8 cellular contexts compared by ENCODE assay signal in genomic region chr1:45009956-45010854, GRCh38. TPM values are rescaled to one million over a fixed set of nuclear protein-coding genes. Genes with fewer than 3 reads are reported as not detected.
DNase-seq lines count a peak whose midpoint lies in the region; TF ChIP-seq lines count a peak whose summit lies in the region.

No MANE protein-coding gene starts in this region.

- H2BK15ac ChIP-seq in mesenchymal stem cell (ENCODE audit: low read depth, poor library complexity, severe bottlenecking): no peak overlapping the region

- H2BK5ac ChIP-seq in mesenchymal stem cell (ENCODE audit: low read depth, low read length, poor library complexity, severe bottlenecking): no peak overlapping the region

- H3K14ac ChIP-seq in mesenchymal stem cell (ENCODE audit: low read length in 2 of 2): peak overlapping the region in 1 of 2 experiments; percentile 9

- peak overlapping the region in 1 of 2 experiments; percentile 46 for H3K23ac ChIP-seq in mesenchymal stem cell (ENCODE audit: low read length in 2 of 2)

- H3K4me3 ChIP-seq in HAP-1: peak overlapping the region; percentile 56
- H3K4me3 ChIP-seq in SJSA1: peak overlapping the region; percentile 93
- H3K4me3 ChIP-seq in coronary artery: peak overlapping the region; percentile 99
- H3K4me3 ChIP-seq in mesenchymal stem cell (ENCODE audit: insufficient read depth in 1 of 2, low read depth in 1 of 2, low read length in 2 of 2): peak overlapping the region; percentile 90 to 93
- H3K4me3 ChIP-seq in transverse colon: peak overlapping the region; percentile 79 to 94 (median 86)

- H3K36me3 ChIP-seq in HAP-1 (replicated peaks) (peaks cover 30% of the 10 kb centered on the region), SJSA1 (peaks cover 77% of the 10 kb centered on the region), mesenchymal stem cell (ENCODE audit: control insufficient read depth in 1 of 2, insufficient read depth in 2 of 2, low read depth in 1 of 2, low read length in 2 of 2) (peaks cover 61 to 62% of the 10 kb centered on the region in 2 experiments), transverse colon (peaks cover 0 to 37% (median 17%) of the 10 kb centered on the region in 4 donors)

- no peak overlapping the region for H3K27ac ChIP-seq in SJSA1
- peak overlapping the region; percentile 25 to 90 for H3K27ac ChIP-seq in coronary artery
- no peak overlapping the region for H3K27ac ChIP-seq in mesenchymal stem cell (ENCODE audit: low read length, poor library complexity, severe bottlenecking)
- H3K27ac ChIP-seq in transverse colon: peak overlapping the region; percentile 88 to 93 (median 91)

- intact Hi-C loops in transverse colon (cut with DNase I; ENCODE audit: low total_unique reads): no loop called here

- H3K4me1 ChIP-seq in HAP-1 (peaks cover 11% of the 10 kb centered on the region), SJSA1 (replicated peaks) (peaks cover 27% of the 10 kb centered on the region), mesenchymal stem cell (ENCODE audit: control insufficient read depth, insufficient read depth, low read depth, low read length) (peaks cover 28% of the 10 kb centered on the region), transverse colon (peaks cover 18 to 39% (median 34%) of the 10 kb centered on the region in 4 donors)

- H2BK120ac ChIP-seq in mesenchymal stem cell (ENCODE audit: low read depth, low read length): no peak overlapping the region

- no peak overlapping the region for H2AK5ac ChIP-seq in mesenchymal stem cell (ENCODE audit: low read length, severe bottlenecking)

- no peak for TF ChIP-seq POLR2A in transverse colon (IDR thresholded peaks at IDR 0.05)

- H4K8ac ChIP-seq in mesenchymal stem cell (ENCODE audit: low read length): no peak overlapping the region

- H3K79me1 ChIP-seq in mesenchymal stem cell (replicated peaks; ENCODE audit: low read length, poor library complexity, severe bottlenecking): peaks cover 41% of the 10 kb centered on the region

- H3K4me2 ChIP-seq in mesenchymal stem cell (ENCODE audit: low read length, poor library complexity, severe bottlenecking): peak overlapping the region; percentile 66

- TF ChIP-seq CTCF in coronary artery (IDR thresholded peaks at IDR 0.05) (no peak), transverse colon (IDR thresholded peaks at IDR 0.05) (no peak)

- WGBS in mesenchymal stem cell: 29% methylated on average over 41 of the region's 41 CpGs
- WGBS in transverse colon (ENCODE audit: low coverage in 1 of 2), 2 donors: 31% methylated on average over 26 of the region's 41 CpGs; no CpG with 5 or more reads in 1 of the 2 donors

- H3K9me3 ChIP-seq in HAP-1: no peaks in the 10 kb centered on the region
- no peaks in the 10 kb centered on the region for H3K9me3 ChIP-seq in SJSA1 (replicated peaks)
- H3K9me3 ChIP-seq in mesenchymal stem cell (ENCODE audit: control insufficient read depth, low read length): no peaks in the 10 kb centered on the region
- H3K9me3 ChIP-seq in transverse colon: no peaks in the 10 kb centered on the region

- no peaks in the 10 kb centered on the region for H3K27me3 ChIP-seq in HAP-1 (ENCODE audit: low read depth)
- H3K27me3 ChIP-seq in SJSA1 (replicated peaks): no peaks in the 10 kb centered on the region
- H3K27me3 ChIP-seq in mesenchymal stem cell (ENCODE audit: control insufficient read depth in 1 of 2, insufficient read depth in 1 of 2, low read length in 2 of 2): no peaks in the 10 kb centered on the region
- H3K27me3 ChIP-seq in transverse colon: no peaks in the 10 kb centered on the region

- H4K91ac ChIP-seq in mesenchymal stem cell (ENCODE audit: low read length): peak overlapping the region; percentile 3

- peak overlapping the region; percentile 98 for H3K9ac ChIP-seq in mesenchymal stem cell (ENCODE audit: low read length)

- DNase-seq in AG08396 (ENCODE audit: low spot score): peak; percentile 38
- DNase-seq in HAP-1 (ENCODE audit: low spot score in 2 of 2): peak; percentile 7 to 37
- DNase-seq in SJSA1 (ENCODE audit: low read depth in 1 of 2, low spot score in 2 of 2): no peak
- DNase-seq in coronary artery (ENCODE audit: low spot score): no peak
- no peak for DNase-seq in mesenchymal stem cell
- peak; percentile 82 for DNase-seq in transverse colon
- DNase-seq in activated gamma-delta T cell (lab: John Stamatoyannopoulos, UW): no peak
- DNase-seq in HK-2 (ENCODE audit: unreplicated experiment): no peak

- in situ Hi-C loops in HAP-1 (cut with MboI; ENCODE audit: low sequenced_read_pairs): loop anchor here (5.0 to 10.0 kb wide), 4 partner anchors 173 to 565 kb away; partner anchors contain the start of gene TESK2
- in situ Hi-C loops in transverse colon (cut with MboI; ENCODE audit: low pct_ligation_motif_present in 1 of 4, low pct_unique_long_range_greater_than_20kb in 1 of 4, low sequenced_read_pairs in 3 of 4): loop anchor here (10.0 to 25.0 kb wide), 7 partner anchors 173 to 485 kb away; partner anchors contain the start of genes TESK2 (in 3 of the 4), BEST4 (in 1 of the 4), PTCH2 (in 1 of the 4) and RPS8 (in 1 of the 4)

- peak overlapping the region in 1 of 2 experiments; percentile 84 for H3K4ac ChIP-seq in mesenchymal stem cell (ENCODE audit: low read depth in 1 of 2, low read length in 2 of 2)

- no peak overlapping the region for H2BK12ac ChIP-seq in mesenchymal stem cell (ENCODE audit: low read length in 2 of 2)

- H3K18ac ChIP-seq in mesenchymal stem cell (ENCODE audit: low read depth in 1 of 2, low read length in 2 of 2): peak overlapping the region in 1 of 2 experiments; percentile 77

- no peak for TF ChIP-seq EP300 in transverse colon (IDR thresholded peaks at IDR 0.05; ENCODE audit: low read depth)

- H2AFZ ChIP-seq in mesenchymal stem cell (ENCODE audit: low read depth, low read length): peak overlapping the region; percentile 58

RNA-seq across cellular contexts. Expression of gene HECTD3, which starts 0.9 kb away (rescaled TPM):
- 16.4 and 30.4 TPM in 2 replicates for total RNA-seq in SJSA1 (2014; rRNA removed; shearing (Covaris generic))
- polyA plus RNA-seq in mesenchymal stem cell (2013, experiment 1 of 2): 33.1 TPM
- polyA plus RNA-seq in mesenchymal stem cell (2013, experiment 2 of 2): 32.6 TPM
- total RNA-seq in transverse colon: 100 to 1,000 TPM in 3 of 4 donors, 10 to 100 TPM in 1; 70.5 to 321 (median 133) TPM

RNA-seq across cellular contexts. Expression of gene UROD, which starts 1.8 kb away (rescaled TPM):
- 91.3 and 114 TPM in 2 replicates for total RNA-seq in SJSA1 (2014; rRNA removed; shearing (Covaris generic))
- 119 TPM for polyA plus RNA-seq in mesenchymal stem cell (2013, experiment 1 of 2)
- 119 TPM for polyA plus RNA-seq in mesenchymal stem cell (2013, experiment 2 of 2)
- total RNA-seq in transverse colon: 10 to 100 TPM; 46.4 to 85.7 (median 63.9) TPM

RNA-seq across cellular contexts. Expression of gene EIF2B3, which starts 23.8 kb away (rescaled TPM):
- 66.5 and 67.4 TPM in 2 replicates for total RNA-seq in SJSA1 (2014; rRNA removed; shearing (Covaris generic))
- 22.2 TPM for polyA plus RNA-seq in mesenchymal stem cell (2013, experiment 1 of 2)
- polyA plus RNA-seq in mesenchymal stem cell (2013, experiment 2 of 2): 22.1 TPM
- 10 to 100 TPM in 1 of 4 donors, 1 to 10 TPM in 3; 1.4 to 15.6 (median 8.3) TPM for total RNA-seq in transverse colon

Comparison
In these comparisons a context has a peak if more than half of its experiments do, and no peak if none do; other contexts are left out.
1. DNase-seq: peak in AG08396 (single experiment), HAP-1 (2 of 2) and transverse colon (single experiment); none in SJSA1 (0 of 2), coronary artery (single experiment), mesenchymal stem cell (single experiment), activated gamma-delta T cell (single experiment) and HK-2 (single experiment).
2. H3K27ac ChIP-seq: peak in coronary artery (2 of 2) and transverse colon (4 of 4); none in SJSA1 (single experiment) and mesenchymal stem cell (single experiment).
3. Peak in every context shown above with its lines, with median percentiles within 50 percentile points of each other: H3K4me3 ChIP-seq.